Comparison of ENCODE assay signal across 28 cellular contexts in genomic region chr1:38308780-38309179, GRCh38.
DNase-seq lines count a peak whose midpoint lies in the region; ATAC-seq and TF ChIP-seq lines count a peak whose summit lies in the region.
"Had no signal": no experiment of that assay in that cellular context is flagged by ENCODE, and none has a peak within 500 bp of the region (broad histone marks: within the 10 kb centered on the region; RNA-seq: fewer than 3 reads in every experiment).

No MANE protein-coding gene starts in this region.

- H3K14ac ChIP-seq in trophoblast cell (ENCODE audit: low read length) = no peak overlapping the region

- no peaks in the 10 kb centered on the region for H3K27me3 ChIP-seq in trophoblast cell (ENCODE audit: insufficient read depth, low read length)
- H3K27me3 ChIP-seq: adrenal gland had no signal

- no peak overlapping the region for H3K18ac ChIP-seq in trophoblast cell (ENCODE audit: low read length)

- peaks cover 2 to 4% of the 10 kb centered on the region in 2 experiments for H3K4me1 ChIP-seq in trophoblast cell (ENCODE audit: control insufficient read depth in 1 of 2, insufficient read depth in 2 of 2, low read length in 2 of 2)
- H3K4me1 ChIP-seq: adrenal gland had no signal

- no peak overlapping the region for H2AFZ ChIP-seq in trophoblast cell (ENCODE audit: insufficient read depth, low read length, poor library complexity)

- H2BK5ac ChIP-seq in trophoblast cell (ENCODE audit: low read depth, low read length, poor library complexity) = no peak overlapping the region

- no peak overlapping the region for H3K9ac ChIP-seq in trophoblast cell (ENCODE audit: low read length)
- H3K9ac ChIP-seq: SK-N-SH had no signal

- peaks cover 54% of the 10 kb centered on the region for H3K27me3 Mint-ChIP-seq in activated naive CD8-positive, alpha-beta T cell treated with anti-CD3 and anti-CD28 coated beads for 36 hours
- H3K27me3 Mint-ChIP-seq in naive thymus-derived CD8-positive, alpha-beta T cell = peaks cover 26 to 72% (median 48%) of the 10 kb centered on the region in 5 donors

- no peak overlapping the region for H4K8ac ChIP-seq in trophoblast cell (ENCODE audit: low read depth, low read length)

- no peaks in the 10 kb centered on the region for H3K9me3 Mint-ChIP-seq in activated naive CD8-positive, alpha-beta T cell treated with anti-CD3 and anti-CD28 coated beads for 36 hours
- peaks cover 0 to 7% (median 0%) of the 10 kb centered on the region in 9 donors for H3K9me3 Mint-ChIP-seq in naive thymus-derived CD8-positive, alpha-beta T cell
- H3K9me3 Mint-ChIP-seq: effector memory CD8-positive, alpha-beta T cell had no signal

- no peaks in the 10 kb centered on the region for H3K36me3 ChIP-seq in trophoblast cell (ENCODE audit: control insufficient read depth in 1 of 2, insufficient read depth in 2 of 2, low read length in 2 of 2)
- H3K36me3 ChIP-seq: adrenal gland had no signal

- no peaks in the 10 kb centered on the region for H3K4me1 Mint-ChIP-seq in activated naive CD8-positive, alpha-beta T cell treated with anti-CD3 and anti-CD28 coated beads for 36 hours
- no peaks in the 10 kb centered on the region for H3K4me1 Mint-ChIP-seq in naive thymus-derived CD8-positive, alpha-beta T cell
- H3K4me1 Mint-ChIP-seq: T-helper 17 cell had no signal

- no peak overlapping the region for H4K12ac ChIP-seq in trophoblast cell (ENCODE audit: low read depth, low read length)

- H3K27ac Mint-ChIP-seq in activated naive CD8-positive, alpha-beta T cell treated with anti-CD3 and anti-CD28 coated beads for 36 hours = no peak overlapping the region
- no peak overlapping the region for H3K27ac Mint-ChIP-seq in naive thymus-derived CD8-positive, alpha-beta T cell
- H3K27ac Mint-ChIP-seq: effector memory CD8-positive, alpha-beta T cell; H9; T-helper 17 cell had no signal

- no peak for ATAC-seq in HG03521 (IDR thresholded peaks at IDR 0.05; ENCODE audit: unreplicated experiment)
- no peak for ATAC-seq in naive thymus-derived CD8-positive, alpha-beta T cell
- ATAC-seq: effector memory CD8-positive, alpha-beta T cell; left colon; T-helper 17 cell had no signal

- DNase-seq in NCI-H82 (lab: John Stamatoyannopoulos, UW) = peak; percentile 38
- DNase-seq in NCI-H82 treated with DMSO at 0.1 percent for 48 hours (lab: John Stamatoyannopoulos, UW; ENCODE audit: unreplicated experiment) = no peak
- peak; percentile 43 for DNase-seq in NCI-H226
- DNase-seq in epithelial cell of esophagus (ENCODE audit: low read depth) = peak; percentile 86
- DNase-seq in trophoblast cell = peak; percentile 68 to 72
- DNase-seq in activated naive CD8-positive, alpha-beta T cell treated with anti-CD3 and anti-CD28 coated beads for 36 hours = no peak
- no peak for DNase-seq in naive thymus-derived CD8-positive, alpha-beta T cell
- DNase-seq: activated CD4-positive, alpha-beta T cell treated with anti-CD3 and anti-CD28 coated beads for 4 hours; activated naive CD4-positive, alpha-beta T cell; activated T-cell treated with anti-CD3 and anti-CD28 coated beads, Interleukin-2, amount 50 U/mL, for 48 hours; DMS79 treated with DMSO at 0.1 percent for 48 hours; effector memory CD8-positive, alpha-beta T cell; H9; left colon; mesenchymal stem cell; NCI-H1105; NCI-H2029 treated with DMSO at 0.1 percent for 48 hours; NCI-H510A; RPMI8226; SK-N-SH; small intestine; stimulated activated CD4-positive, alpha-beta T cell treated with anti-CD3 and anti-CD28 coated beads, Interleukin-1b, Interleukin-23, amount 100 ng/mL, for 48 hours; substantia nigra; T-helper 17 cell had no signal

- H3K27ac ChIP-seq in trophoblast cell (ENCODE audit: low read depth, low read length) = no peak overlapping the region
- H3K27ac ChIP-seq: adrenal gland, coronary artery, neutrophil had no signal

- no peak overlapping the region for H2AK5ac ChIP-seq in trophoblast cell (ENCODE audit: low read length)

- no CpG with 5 or more reads among the region's 2 CpGs for WGBS in trophoblast cell (ENCODE audit: extremely low coverage, insufficient coverage, insufficient read length)

- H3K4me3 ChIP-seq in epithelial cell of esophagus (ENCODE audit: low read length) (no peak overlapping the region), trophoblast cell (ENCODE audit: low read depth, low read length) (no peak overlapping the region)
- H3K4me3 ChIP-seq: adrenal gland, coronary artery had no signal

- H3K4ac ChIP-seq in trophoblast cell (ENCODE audit: low read depth, low read length) = no peak overlapping the region

- no peaks in the 10 kb centered on the region for H3K79me2 ChIP-seq in trophoblast cell (ENCODE audit: control insufficient read depth, insufficient read depth, low read length, poor library complexity)

- H4K91ac ChIP-seq in trophoblast cell (ENCODE audit: low read depth, low read length) = no peak overlapping the region

- no peaks in the 10 kb centered on the region for H3K9me3 ChIP-seq in trophoblast cell (ENCODE audit: insufficient read depth, low read depth, low read length)
- H3K9me3 ChIP-seq: adrenal gland, neutrophil, SK-N-SH had no signal

- H3K23ac ChIP-seq in trophoblast cell (ENCODE audit: low read length) = no peak overlapping the region

- no peaks in the 10 kb centered on the region for H3K79me1 ChIP-seq in trophoblast cell (ENCODE audit: low read length)

- TF ChIP-seq CTCF in epithelial cell of esophagus (IDR thresholded peaks at IDR 0.05; ENCODE audit: insufficient read depth, low read depth, low read length, missing control alignments) = no peak

- no peaks in the 10 kb centered on the region for H3K36me3 Mint-ChIP-seq in activated naive CD8-positive, alpha-beta T cell treated with anti-CD3 and anti-CD28 coated beads for 36 hours
- no peaks in the 10 kb centered on the region for H3K36me3 Mint-ChIP-seq in naive thymus-derived CD8-positive, alpha-beta T cell

- no peak overlapping the region for H2BK120ac ChIP-seq in trophoblast cell (ENCODE audit: insufficient read depth, low read length, poor library complexity)

- H3K4me3 Mint-ChIP-seq in activated naive CD8-positive, alpha-beta T cell treated with anti-CD3 and anti-CD28 coated beads for 36 hours = no peak overlapping the region
- no peak overlapping the region for H3K4me3 Mint-ChIP-seq in naive thymus-derived CD8-positive, alpha-beta T cell
- H3K4me3 Mint-ChIP-seq: effector memory CD8-positive, alpha-beta T cell; H9; T-helper 17 cell had no signal

- POLR2A ChIA-PET in naive thymus-derived CD8-positive, alpha-beta T cell (lab: Charles Lee) = no interaction called here

- no peak overlapping the region for H2BK12ac ChIP-seq in trophoblast cell (ENCODE audit: low read length)

- H3K4me2 ChIP-seq in trophoblast cell (ENCODE audit: low read length) = no peak overlapping the region
- H3K4me2 ChIP-seq: SK-N-SH had no signal

Comparison
In these comparisons a context has a peak if more than half of its experiments do, and no peak if none do; other contexts are left out.
1. DNase-seq: peak in NCI-H82 (single experiment), NCI-H226 (single experiment), epithelial cell of esophagus (single experiment) and trophoblast cell (2 of 2); none in NCI-H82 treated with DMSO at 0.1 percent for 48 hours (single experiment), activated naive CD8-positive, alpha-beta T cell treated with anti-CD3 and anti-CD28 coated beads for 36 hours (single experiment) and naive thymus-derived CD8-positive, alpha-beta T cell (0 of 10).